ENCODE assay signal across 1 cellular context in the genomic region with DNA sequence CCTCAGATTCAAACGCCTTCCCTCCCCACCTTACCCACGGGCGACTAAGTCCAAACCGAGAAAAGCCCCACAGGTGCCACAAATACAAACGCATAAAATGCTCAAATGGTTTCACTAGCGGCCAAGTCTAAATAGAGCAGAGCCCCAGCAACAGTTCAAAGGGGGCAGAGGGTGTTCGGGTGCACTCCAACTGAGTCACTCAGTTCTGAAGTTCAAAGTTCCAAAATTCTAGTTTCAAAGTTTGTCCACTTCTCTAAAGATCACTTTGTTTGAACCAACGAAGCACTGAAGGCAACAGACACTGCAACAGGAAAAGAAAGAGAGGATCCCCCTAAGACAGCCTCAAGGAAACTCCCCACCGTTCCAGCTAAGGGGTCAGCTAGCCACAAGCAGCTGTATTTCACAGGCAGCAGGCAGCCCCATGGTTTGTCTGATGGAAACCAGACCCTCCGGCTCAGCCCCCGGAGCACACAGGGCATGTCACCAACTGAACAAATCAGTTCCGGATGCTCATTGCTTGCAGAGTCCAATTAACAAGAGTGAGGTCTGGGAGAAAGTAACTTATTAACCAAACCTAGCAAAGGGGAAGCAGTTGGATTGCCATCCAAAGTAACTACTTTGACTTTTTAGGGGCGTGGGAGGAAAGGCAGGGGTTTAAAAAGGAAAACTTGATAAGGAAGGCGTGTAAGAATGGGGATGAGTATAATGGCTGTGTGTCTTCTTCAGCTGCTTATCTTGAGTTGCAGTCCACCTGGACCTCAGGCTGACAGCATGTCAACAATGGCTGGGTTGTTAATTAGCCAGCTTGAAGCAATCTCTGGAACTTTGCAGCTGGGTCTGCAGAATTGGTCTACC.
TF ChIP-seq lines count a peak whose summit lies in the region.

No MANE protein-coding gene starts in this region.

TF ChIP-seq in HepG2, 621 proteins besides CTCF, POLR2A, EP300 and RAD21 (continued from another document and continues in another):
- TF ChIP-seq, protein P1, sequence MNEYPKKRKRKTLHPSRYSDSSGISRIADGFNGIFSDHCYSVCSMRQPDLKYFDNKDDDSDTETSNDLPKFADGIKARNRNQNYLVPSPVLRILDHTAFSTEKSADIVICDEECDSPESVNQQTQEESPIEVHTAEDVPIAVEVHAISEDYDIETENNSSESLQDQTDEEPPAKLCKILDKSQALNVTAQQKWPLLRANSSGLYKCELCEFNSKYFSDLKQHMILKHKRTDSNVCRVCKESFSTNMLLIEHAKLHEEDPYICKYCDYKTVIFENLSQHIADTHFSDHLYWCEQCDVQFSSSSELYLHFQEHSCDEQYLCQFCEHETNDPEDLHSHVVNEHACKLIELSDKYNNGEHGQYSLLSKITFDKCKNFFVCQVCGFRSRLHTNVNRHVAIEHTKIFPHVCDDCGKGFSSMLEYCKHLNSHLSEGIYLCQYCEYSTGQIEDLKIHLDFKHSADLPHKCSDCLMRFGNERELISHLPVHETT (CRISPR knock-in tag; conservative IDR thresholded peaks at IDR 0.05) = peak; percentile 38; the same call in 1 of the 2 replicates
- peak; percentile 60 for TF ChIP-seq SALL1 (CRISPR knock-in tag; IDR thresholded peaks at IDR 0.05)
- peak; percentile 69 for TF ChIP-seq FOSL2 (CRISPR knock-in tag; IDR thresholded peaks at IDR 0.05)
- TF ChIP-seq, protein P2, sequence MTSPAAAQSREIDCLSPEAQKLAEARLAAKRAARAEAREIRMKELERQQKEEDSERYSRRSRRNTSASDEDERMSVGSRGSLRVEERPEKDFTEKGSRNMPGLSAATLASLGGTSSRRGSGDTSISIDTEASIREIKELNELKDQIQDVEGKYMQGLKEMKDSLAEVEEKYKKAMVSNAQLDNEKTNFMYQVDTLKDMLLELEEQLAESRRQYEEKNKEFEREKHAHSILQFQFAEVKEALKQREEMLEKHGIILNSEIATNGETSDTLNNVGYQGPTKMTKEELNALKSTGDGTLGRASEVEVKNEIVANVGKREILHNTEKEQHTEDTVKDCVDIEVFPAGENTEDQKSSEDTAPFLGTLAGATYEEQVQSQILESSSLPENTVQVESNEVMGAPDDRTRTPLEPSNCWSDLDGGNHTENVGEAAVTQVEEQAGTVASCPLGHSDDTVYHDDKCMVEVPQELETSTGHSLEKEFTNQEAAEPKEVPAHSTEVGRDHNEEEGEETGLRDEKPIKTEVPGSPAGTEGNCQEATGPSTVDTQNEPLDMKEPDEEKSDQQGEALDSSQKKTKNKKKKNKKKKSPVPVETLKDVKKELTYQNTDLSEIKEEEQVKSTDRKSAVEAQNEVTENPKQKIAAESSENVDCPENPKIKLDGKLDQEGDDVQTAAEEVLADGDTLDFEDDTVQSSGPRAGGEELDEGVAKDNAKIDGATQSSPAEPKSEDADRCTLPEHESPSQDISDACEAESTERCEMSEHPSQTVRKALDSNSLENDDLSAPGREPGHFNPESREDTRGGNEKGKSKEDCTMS (CRISPR knock-in tag; conservative IDR thresholded peaks at IDR 0.05) = no peak
- peak; percentile 87 for TF ChIP-seq PHF21A (CRISPR knock-in tag; IDR thresholded peaks at IDR 0.05)
- no peak for TF ChIP-seq FOXA1 (IDR thresholded peaks at IDR 0.05)
- TF ChIP-seq FOXA1 (CRISPR knock-in tag; IDR thresholded peaks at IDR 0.05) = peak; percentile 95
- no peak for TF ChIP-seq KMT2A (CRISPR knock-in tag; IDR thresholded peaks at IDR 0.05)
- TF ChIP-seq ZZZ3 (CRISPR knock-in tag; IDR thresholded peaks at IDR 0.05; ENCODE audit: borderline replicate concordance) = no peak
- TF ChIP-seq, protein P3, sequence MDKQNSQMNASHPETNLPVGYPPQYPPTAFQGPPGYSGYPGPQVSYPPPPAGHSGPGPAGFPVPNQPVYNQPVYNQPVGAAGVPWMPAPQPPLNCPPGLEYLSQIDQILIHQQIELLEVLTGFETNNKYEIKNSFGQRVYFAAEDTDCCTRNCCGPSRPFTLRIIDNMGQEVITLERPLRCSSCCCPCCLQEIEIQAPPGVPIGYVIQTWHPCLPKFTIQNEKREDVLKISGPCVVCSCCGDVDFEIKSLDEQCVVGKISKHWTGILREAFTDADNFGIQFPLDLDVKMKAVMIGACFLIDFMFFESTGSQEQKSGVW (CRISPR knock-in tag; IDR thresholded peaks at IDR 0.05; ENCODE audit: borderline replicate concordance) = no peak
- peak; percentile 79; the same call in 1 of the 2 replicates for TF ChIP-seq TSC22D2 (CRISPR knock-in tag; IDR thresholded peaks at IDR 0.05; ENCODE audit: borderline replicate concordance)
- peak; percentile 77 for TF ChIP-seq ETV5 (CRISPR knock-in tag; IDR thresholded peaks at IDR 0.05; ENCODE audit: borderline replicate concordance)
- TF ChIP-seq, protein P4, sequence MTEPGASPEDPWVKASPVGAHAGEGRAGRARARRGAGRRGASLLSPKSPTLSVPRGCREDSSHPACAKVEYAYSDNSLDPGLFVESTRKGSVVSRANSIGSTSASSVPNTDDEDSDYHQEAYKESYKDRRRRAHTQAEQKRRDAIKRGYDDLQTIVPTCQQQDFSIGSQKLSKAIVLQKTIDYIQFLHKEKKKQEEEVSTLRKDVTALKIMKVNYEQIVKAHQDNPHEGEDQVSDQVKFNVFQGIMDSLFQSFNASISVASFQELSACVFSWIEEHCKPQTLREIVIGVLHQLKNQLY (CRISPR knock-in tag; IDR thresholded peaks at IDR 0.05) = peak; percentile 48; the same call in 1 of the 2 replicates
- TF ChIP-seq, protein P5, sequence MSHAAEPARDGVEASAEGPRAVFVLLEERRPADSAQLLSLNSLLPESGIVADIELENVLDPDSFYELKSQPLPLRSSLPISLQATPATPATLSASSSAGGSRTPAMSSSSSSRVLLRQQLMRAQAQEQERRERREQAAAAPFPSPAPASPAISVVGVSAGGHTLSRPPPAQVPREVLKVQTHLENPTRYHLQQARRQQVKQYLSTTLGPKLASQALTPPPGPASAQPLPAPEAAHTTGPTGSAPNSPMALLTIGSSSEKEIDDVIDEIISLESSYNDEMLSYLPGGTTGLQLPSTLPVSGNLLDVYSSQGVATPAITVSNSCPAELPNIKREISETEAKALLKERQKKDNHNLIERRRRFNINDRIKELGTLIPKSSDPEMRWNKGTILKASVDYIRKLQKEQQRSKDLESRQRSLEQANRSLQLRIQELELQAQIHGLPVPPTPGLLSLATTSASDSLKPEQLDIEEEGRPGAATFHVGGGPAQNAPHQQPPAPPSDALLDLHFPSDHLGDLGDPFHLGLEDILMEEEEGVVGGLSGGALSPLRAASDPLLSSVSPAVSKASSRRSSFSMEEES (CRISPR knock-in tag; IDR thresholded peaks at IDR 0.05) = peak; percentile 73; the same call in 1 of the 2 replicates
- no peak for TF ChIP-seq RBM39 (IDR thresholded peaks at IDR 0.05; ENCODE audit: low read depth, low read length, poor library complexity, severe bottlenecking)
- peak; percentile 76; the same call in 1 of the 2 replicates for TF ChIP-seq NCOA1 (CRISPR knock-in tag; IDR thresholded peaks at IDR 0.05)
- TF ChIP-seq, protein P6, sequence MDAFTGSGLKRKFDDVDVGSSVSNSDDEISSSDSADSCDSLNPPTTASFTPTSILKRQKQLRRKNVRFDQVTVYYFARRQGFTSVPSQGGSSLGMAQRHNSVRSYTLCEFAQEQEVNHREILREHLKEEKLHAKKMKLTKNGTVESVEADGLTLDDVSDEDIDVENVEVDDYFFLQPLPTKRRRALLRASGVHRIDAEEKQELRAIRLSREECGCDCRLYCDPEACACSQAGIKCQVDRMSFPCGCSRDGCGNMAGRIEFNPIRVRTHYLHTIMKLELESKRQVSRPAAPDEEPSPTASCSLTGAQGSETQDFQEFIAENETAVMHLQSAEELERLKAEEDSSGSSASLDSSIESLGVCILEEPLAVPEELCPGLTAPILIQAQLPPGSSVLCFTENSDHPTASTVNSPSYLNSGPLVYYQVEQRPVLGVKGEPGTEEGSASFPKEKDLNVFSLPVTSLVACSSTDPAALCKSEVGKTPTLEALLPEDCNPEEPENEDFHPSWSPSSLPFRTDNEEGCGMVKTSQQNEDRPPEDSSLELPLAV (CRISPR knock-in tag; conservative IDR thresholded peaks at IDR 0.05; ENCODE audit: low read depth) = no peak
- TF ChIP-seq ZNF781 (CRISPR knock-in tag; IDR thresholded peaks at IDR 0.05; ENCODE audit: borderline replicate concordance, not compliant biosample characterization) = no peak
- no peak for TF ChIP-seq ZNF101 (CRISPR knock-in tag; IDR thresholded peaks at IDR 0.05; ENCODE audit: borderline replicate concordance, low read depth)
- no peak for TF ChIP-seq ZNF850 (CRISPR knock-in tag; conservative IDR thresholded peaks at IDR 0.05)
- TF ChIP-seq KLF6 (CRISPR knock-in tag; IDR thresholded peaks at IDR 0.05) = peak; percentile 62; the same call in 1 of the 2 replicates
- TF ChIP-seq ZNF780A (CRISPR knock-in tag; IDR thresholded peaks at IDR 0.05) = 0 out of 2 replicates have a peak, but pooled peaks have one; percentile 58
- TF ChIP-seq MZF1 (CRISPR knock-in tag; IDR thresholded peaks at IDR 0.05; ENCODE audit: borderline replicate concordance) = no peak
- peak; percentile 71; the same call in 1 of the 2 replicates for TF ChIP-seq CBX5 (CRISPR knock-in tag; IDR thresholded peaks at IDR 0.05; ENCODE audit: borderline replicate concordance)
- peak; percentile 16; the same call in 1 of the 2 replicates for TF ChIP-seq CEBPB (IDR thresholded peaks at IDR 0.05; ENCODE audit: borderline replicate concordance, low read depth, low read length)
- TF ChIP-seq NONO (IDR thresholded peaks at IDR 0.05) = no peak
- peak; percentile 65; the same call in 1 of the 2 replicates for TF ChIP-seq NONO (CRISPR knock-in tag; conservative IDR thresholded peaks at IDR 0.05)
- TF ChIP-seq, protein P7, sequence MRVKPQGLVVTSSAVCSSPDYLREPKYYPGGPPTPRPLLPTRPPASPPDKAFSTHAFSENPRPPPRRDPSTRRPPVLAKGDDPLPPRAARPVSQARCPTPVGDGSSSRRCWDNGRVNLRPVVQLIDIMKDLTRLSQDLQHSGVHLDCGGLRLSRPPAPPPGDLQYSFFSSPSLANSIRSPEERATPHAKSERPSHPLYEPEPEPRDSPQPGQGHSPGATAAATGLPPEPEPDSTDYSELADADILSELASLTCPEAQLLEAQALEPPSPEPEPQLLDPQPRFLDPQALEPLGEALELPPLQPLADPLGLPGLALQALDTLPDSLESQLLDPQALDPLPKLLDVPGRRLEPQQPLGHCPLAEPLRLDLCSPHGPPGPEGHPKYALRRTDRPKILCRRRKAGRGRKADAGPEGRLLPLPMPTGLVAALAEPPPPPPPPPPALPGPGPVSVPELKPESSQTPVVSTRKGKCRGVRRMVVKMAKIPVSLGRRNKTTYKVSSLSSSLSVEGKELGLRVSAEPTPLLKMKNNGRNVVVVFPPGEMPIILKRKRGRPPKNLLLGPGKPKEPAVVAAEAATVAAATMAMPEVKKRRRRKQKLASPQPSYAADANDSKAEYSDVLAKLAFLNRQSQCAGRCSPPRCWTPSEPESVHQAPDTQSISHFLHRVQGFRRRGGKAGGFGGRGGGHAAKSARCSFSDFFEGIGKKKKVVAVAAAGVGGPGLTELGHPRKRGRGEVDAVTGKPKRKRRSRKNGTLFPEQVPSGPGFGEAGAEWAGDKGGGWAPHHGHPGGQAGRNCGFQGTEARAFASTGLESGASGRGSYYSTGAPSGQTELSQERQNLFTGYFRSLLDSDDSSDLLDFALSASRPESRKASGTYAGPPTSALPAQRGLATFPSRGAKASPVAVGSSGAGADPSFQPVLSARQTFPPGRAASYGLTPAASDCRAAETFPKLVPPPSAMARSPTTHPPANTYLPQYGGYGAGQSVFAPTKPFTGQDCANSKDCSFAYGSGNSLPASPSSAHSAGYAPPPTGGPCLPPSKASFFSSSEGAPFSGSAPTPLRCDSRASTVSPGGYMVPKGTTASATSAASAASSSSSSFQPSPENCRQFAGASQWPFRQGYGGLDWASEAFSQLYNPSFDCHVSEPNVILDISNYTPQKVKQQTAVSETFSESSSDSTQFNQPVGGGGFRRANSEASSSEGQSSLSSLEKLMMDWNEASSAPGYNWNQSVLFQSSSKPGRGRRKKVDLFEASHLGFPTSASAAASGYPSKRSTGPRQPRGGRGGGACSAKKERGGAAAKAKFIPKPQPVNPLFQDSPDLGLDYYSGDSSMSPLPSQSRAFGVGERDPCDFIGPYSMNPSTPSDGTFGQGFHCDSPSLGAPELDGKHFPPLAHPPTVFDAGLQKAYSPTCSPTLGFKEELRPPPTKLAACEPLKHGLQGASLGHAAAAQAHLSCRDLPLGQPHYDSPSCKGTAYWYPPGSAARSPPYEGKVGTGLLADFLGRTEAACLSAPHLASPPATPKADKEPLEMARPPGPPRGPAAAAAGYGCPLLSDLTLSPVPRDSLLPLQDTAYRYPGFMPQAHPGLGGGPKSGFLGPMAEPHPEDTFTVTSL (CRISPR knock-in tag; IDR thresholded peaks at IDR 0.05; ENCODE audit: borderline replicate concordance) = peak; percentile 69; the same call in 1 of the 2 replicates
- TF ChIP-seq SOX6 (IDR thresholded peaks at IDR 0.05) = no peak
- TF ChIP-seq SOX6 (CRISPR knock-in tag; IDR thresholded peaks at IDR 0.05) = peak; percentile 97
- no peak for TF ChIP-seq ZNF713 (CRISPR knock-in tag; IDR thresholded peaks at IDR 0.05)
- peak; percentile 41 for TF ChIP-seq BORCS8-MEF2B (CRISPR knock-in tag; IDR thresholded peaks at IDR 0.05)
- TF ChIP-seq, protein P8, sequence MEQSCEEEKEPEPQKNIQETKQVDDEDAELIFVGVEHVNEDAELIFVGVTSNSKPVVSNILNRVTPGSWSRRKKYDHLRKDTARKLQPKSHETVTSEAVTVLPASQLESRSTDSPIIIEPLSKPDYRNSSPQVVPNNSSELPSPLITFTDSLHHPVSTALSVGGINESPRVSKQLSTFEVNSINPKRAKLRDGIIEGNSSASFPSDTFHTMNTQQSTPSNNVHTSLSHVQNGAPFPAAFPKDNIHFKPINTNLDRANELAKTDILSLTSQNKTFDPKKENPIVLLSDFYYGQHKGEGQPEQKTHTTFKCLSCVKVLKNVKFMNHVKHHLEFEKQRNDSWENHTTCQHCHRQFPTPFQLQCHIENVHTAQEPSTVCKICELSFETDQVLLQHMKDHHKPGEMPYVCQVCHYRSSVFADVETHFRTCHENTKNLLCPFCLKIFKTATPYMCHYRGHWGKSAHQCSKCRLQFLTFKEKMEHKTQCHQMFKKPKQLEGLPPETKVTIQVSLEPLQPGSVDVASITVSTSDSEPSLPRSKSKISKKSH (CRISPR knock-in tag; IDR thresholded peaks at IDR 0.05; ENCODE audit: borderline replicate concordance) = no peak
- TF ChIP-seq STAT5B (CRISPR knock-in tag; IDR thresholded peaks at IDR 0.05) = no peak
- no peak for TF ChIP-seq MBD4 (IDR thresholded peaks at IDR 0.05; ENCODE audit: borderline replicate concordance, low read length)
- TF ChIP-seq MXI1 (IDR thresholded peaks at IDR 0.05; ENCODE audit: borderline replicate concordance, low read depth, low read length) = no peak
- peak; percentile 54; the same call in 1 of the 2 replicates for TF ChIP-seq ZNF558 (CRISPR knock-in tag; IDR thresholded peaks at IDR 0.05; ENCODE audit: borderline replicate concordance)
- TF ChIP-seq, protein P9, sequence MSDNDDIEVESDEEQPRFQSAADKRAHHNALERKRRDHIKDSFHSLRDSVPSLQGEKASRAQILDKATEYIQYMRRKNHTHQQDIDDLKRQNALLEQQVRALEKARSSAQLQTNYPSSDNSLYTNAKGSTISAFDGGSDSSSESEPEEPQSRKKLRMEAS (IDR thresholded peaks at IDR 0.05) = peak; percentile 66
- peak; percentile 45; the same call in 1 of the 2 replicates for TF ChIP-seq FOXP1 (IDR thresholded peaks at IDR 0.05)
- peak; percentile 81 for TF ChIP-seq FOXP1 (CRISPR knock-in tag; IDR thresholded peaks at IDR 0.05)
- TF ChIP-seq ISL2 (CRISPR knock-in tag; IDR thresholded peaks at IDR 0.05) = peak; percentile 89; the same call in 1 of the 2 replicates
- no peak for TF ChIP-seq KLF12 (CRISPR knock-in tag; IDR thresholded peaks at IDR 0.05; ENCODE audit: borderline replicate concordance)
- peak; percentile 20; the same call in 1 of the 2 replicates for TF ChIP-seq ZNF749 (CRISPR knock-in tag; IDR thresholded peaks at IDR 0.05; ENCODE audit: borderline replicate concordance)
